In genomic region chr1:222466150-222466865, GRCh38 we compare ENCODE assay signal across 10 cellular contexts.
DNase-seq lines count a peak whose midpoint lies in the region; ATAC-seq and TF ChIP-seq lines count a peak whose summit lies in the region.
"Had no signal": no experiment of that assay in that cellular context is flagged by ENCODE, and none has a peak within 500 bp of the region (broad histone marks: within the 10 kb centered on the region; RNA-seq: fewer than 3 reads in every experiment).

No MANE protein-coding gene starts in this region.

- DNase-seq in ACHN (peak; percentile 22), HuH-7.5 (ENCODE audit: low spot score) (peak; percentile 71), nephron progenitor cell (no peak), EL (no peak)
- DNase-seq in activated naive CD4-positive, alpha-beta T cell treated with anti-CD3 and anti-CD28 coated beads for 36 hours = no peak
- no peak for DNase-seq in activated CD4-positive, alpha-beta T cell treated with anti-CD3 and anti-CD28 coated beads for 36 hours
- DNase-seq: activated gamma-delta T cell, NCI-H1105 treated with DMSO at 0.1 percent for 48 hours had no signal

- H3K36me3 Mint-ChIP-seq in dendritic cell treated with granulocyte-macrophage colony-stimulating factor and Interleukin-4, amounts not matched to agents 40 ng/mL and 50 ng/mL, for 4 days (ENCODE audit: low read depth) = no peaks in the 10 kb centered on the region
- no peaks in the 10 kb centered on the region for H3K36me3 Mint-ChIP-seq in nephron progenitor cell (ENCODE audit: low read depth)
- H3K36me3 Mint-ChIP-seq in activated naive CD4-positive, alpha-beta T cell treated with anti-CD3 and anti-CD28 coated beads for 36 hours (ENCODE audit: low read depth) = no peaks in the 10 kb centered on the region
- H3K36me3 Mint-ChIP-seq in activated CD4-positive, alpha-beta T cell treated with anti-CD3 and anti-CD28 coated beads for 36 hours (ENCODE audit: low read depth) = no peaks in the 10 kb centered on the region

- peak overlapping the region; percentile 96 for H3K27ac Mint-ChIP-seq in dendritic cell treated with granulocyte-macrophage colony-stimulating factor and Interleukin-4, amounts not matched to agents 40 ng/mL and 50 ng/mL, for 4 days
- H3K27ac Mint-ChIP-seq in nephron progenitor cell = no peak overlapping the region
- no peak overlapping the region for H3K27ac Mint-ChIP-seq in activated naive CD4-positive, alpha-beta T cell treated with anti-CD3 and anti-CD28 coated beads for 36 hours
- H3K27ac Mint-ChIP-seq in activated CD4-positive, alpha-beta T cell treated with anti-CD3 and anti-CD28 coated beads for 36 hours = no peak overlapping the region

- intact Hi-C loops in dendritic cell treated with granulocyte-macrophage colony-stimulating factor and Interleukin-4, amounts not matched to agents 40 ng/mL and 50 ng/mL, for 4 days (cut with micrococcal nuclease) = loop anchor here (5.0 to 10.0 kb wide), 3 partner anchors 348 to 658 kb away; partner anchors contain the start of gene DISP1
- intact Hi-C loops in activated naive CD4-positive, alpha-beta T cell treated with anti-CD3 and anti-CD28 coated beads for 36 hours (cut with micrococcal nuclease) = loop anchor here (10.0 kb wide), 1 partner anchor 308 kb away; no protein-coding TSS in a partner anchor
- intact Hi-C loops in activated CD4-positive, alpha-beta T cell treated with anti-CD3 and anti-CD28 coated beads for 36 hours (cut with DNase I, micrococcal nuclease) = loop anchor here (5.0 to 10.0 kb wide), 4 partner anchors 151 to 722 kb away; partner anchors contain the start of genes DUSP10 (in 1 of the 2) and MIA3 (in 1 of the 2)

- POLR2A ChIA-PET in activated CD4-positive, alpha-beta T cell treated with anti-CD3 and anti-CD28 coated beads for 36 hours (lab: Charles Lee) = no interaction called here

- CTCF ChIA-PET in activated naive CD4-positive, alpha-beta T cell treated with anti-CD3 and anti-CD28 coated beads for 36 hours (lab: Charles Lee) = interaction anchor here (1.4 to 3.8 kb wide), 5 partner anchors 11 to 623 kb away, joined by 3 to 36 read pairs (median 5); no protein-coding TSS in a partner anchor
- CTCF ChIA-PET in activated CD4-positive, alpha-beta T cell treated with anti-CD3 and anti-CD28 coated beads for 36 hours (lab: Charles Lee) = interaction anchor here (0.6 to 5.4 kb wide), 8 partner anchors 11 to 1650 kb away, joined by 3 to 56 read pairs (median 4); no protein-coding TSS in a partner anchor

- H3K4me1 Mint-ChIP-seq in dendritic cell treated with granulocyte-macrophage colony-stimulating factor and Interleukin-4, amounts not matched to agents 40 ng/mL and 50 ng/mL, for 4 days (ENCODE audit: low read depth) = peaks cover 9% of the 10 kb centered on the region
- H3K4me1 Mint-ChIP-seq in nephron progenitor cell = peaks cover 15% of the 10 kb centered on the region
- peaks cover 10% of the 10 kb centered on the region for H3K4me1 Mint-ChIP-seq in activated naive CD4-positive, alpha-beta T cell treated with anti-CD3 and anti-CD28 coated beads for 36 hours (ENCODE audit: low read depth)
- H3K4me1 Mint-ChIP-seq in activated CD4-positive, alpha-beta T cell treated with anti-CD3 and anti-CD28 coated beads for 36 hours = peaks cover 11% of the 10 kb centered on the region

- TF ChIP-seq CTCF in nephron progenitor cell (IDR thresholded peaks at IDR 0.05) = no peak

- H3K4me3 Mint-ChIP-seq in dendritic cell treated with granulocyte-macrophage colony-stimulating factor and Interleukin-4, amounts not matched to agents 40 ng/mL and 50 ng/mL, for 4 days = peak overlapping the region; percentile 17
- peak overlapping the region; percentile 11 for H3K4me3 Mint-ChIP-seq in nephron progenitor cell
- no peak overlapping the region for H3K4me3 Mint-ChIP-seq in activated naive CD4-positive, alpha-beta T cell treated with anti-CD3 and anti-CD28 coated beads for 36 hours
- no peak overlapping the region for H3K4me3 Mint-ChIP-seq in activated CD4-positive, alpha-beta T cell treated with anti-CD3 and anti-CD28 coated beads for 36 hours

- in situ Hi-C loops in ACHN (cut with HindIII; ENCODE audit: low pct_ligation_motif_present, low pct_unique_long_range_greater_than_20kb, low sequenced_read_pairs) = no loop called here

- H3K9me3 Mint-ChIP-seq in dendritic cell treated with granulocyte-macrophage colony-stimulating factor and Interleukin-4, amounts not matched to agents 40 ng/mL and 50 ng/mL, for 4 days = no peaks in the 10 kb centered on the region
- H3K9me3 Mint-ChIP-seq in nephron progenitor cell = peaks cover 3% of the 10 kb centered on the region
- no peaks in the 10 kb centered on the region for H3K9me3 Mint-ChIP-seq in activated naive CD4-positive, alpha-beta T cell treated with anti-CD3 and anti-CD28 coated beads for 36 hours
- H3K9me3 Mint-ChIP-seq in activated CD4-positive, alpha-beta T cell treated with anti-CD3 and anti-CD28 coated beads for 36 hours (ENCODE audit: low read depth) = no peaks in the 10 kb centered on the region

- ATAC-seq in activated CD4-positive, alpha-beta T cell treated with anti-CD3 and anti-CD28 coated beads for 36 hours = no peak
- ATAC-seq in GM21526 (IDR thresholded peaks at IDR 0.05; ENCODE audit: low FRiP score, unreplicated experiment) = no peak

- no peaks in the 10 kb centered on the region for H3K27me3 Mint-ChIP-seq in dendritic cell treated with granulocyte-macrophage colony-stimulating factor and Interleukin-4, amounts not matched to agents 40 ng/mL and 50 ng/mL, for 4 days
- peaks cover 21% of the 10 kb centered on the region for H3K27me3 Mint-ChIP-seq in nephron progenitor cell (ENCODE audit: low read depth, poor library complexity)
- H3K27me3 Mint-ChIP-seq in activated naive CD4-positive, alpha-beta T cell treated with anti-CD3 and anti-CD28 coated beads for 36 hours (ENCODE audit: low read depth) = no peaks in the 10 kb centered on the region
- no peaks in the 10 kb centered on the region for H3K27me3 Mint-ChIP-seq in activated CD4-positive, alpha-beta T cell treated with anti-CD3 and anti-CD28 coated beads for 36 hours

Comparison
In these comparisons a context has a peak if more than half of its experiments do, and no peak if none do; other contexts are left out.
1. DNase-seq: peak in ACHN (single experiment) and HuH-7.5 (single experiment); none in nephron progenitor cell (single experiment), activated naive CD4-positive, alpha-beta T cell treated with anti-CD3 and anti-CD28 coated beads for 36 hours (single experiment), activated CD4-positive, alpha-beta T cell treated with anti-CD3 and anti-CD28 coated beads for 36 hours (single experiment) and EL (single experiment).
2. H3K4me3 Mint-ChIP-seq: peak in dendritic cell treated with granulocyte-macrophage colony-stimulating factor and Interleukin-4, amounts not matched to agents 40 ng/mL and 50 ng/mL, for 4 days (single experiment) and nephron progenitor cell (single experiment); none in activated naive CD4-positive, alpha-beta T cell treated with anti-CD3 and anti-CD28 coated beads for 36 hours (single experiment) and activated CD4-positive, alpha-beta T cell treated with anti-CD3 and anti-CD28 coated beads for 36 hours (single experiment).